In genomic region chr11:61751384-61751783, GRCh38 we compare ENCODE assay signal across 30 cellular contexts. TPM values are rescaled to one million over a fixed set of nuclear protein-coding genes. Genes with fewer than 3 reads are reported as not detected.
DNase-seq lines count a peak whose midpoint lies in the region; ATAC-seq and TF ChIP-seq lines count a peak whose summit lies in the region.
"Had no signal": no experiment of that assay in that cellular context is flagged by ENCODE, and none has a peak within 500 bp of the region (broad histone marks: within the 10 kb centered on the region; RNA-seq: fewer than 3 reads in every experiment).

No MANE protein-coding gene starts in this region.

- peaks cover 0 to 6% of the 10 kb centered on the region in 2 donors for H3K27me3 ChIP-seq in naive thymus-derived CD4-positive, alpha-beta T cell (ENCODE audit: control insufficient read depth in 2 of 2, insufficient read depth in 2 of 2, low read length in 2 of 2)
- H3K27me3 ChIP-seq: upper lobe of right lung had no signal

- no peak overlapping the region for H3K27ac Mint-ChIP-seq in activated naive CD4-positive, alpha-beta T cell treated with anti-CD3 and anti-CD28 coated beads, Interleukin-2, amount 50 U/mL, for 24 hours
- H3K27ac Mint-ChIP-seq in brain (peak overlapping the region in 1 of 5 experiments; percentile 16), type B pancreatic cell (no peak overlapping the region)
- no peak overlapping the region for H3K27ac Mint-ChIP-seq in naive thymus-derived CD4-positive, alpha-beta T cell
- H3K27ac Mint-ChIP-seq: activated CD4-positive, alpha-beta T cell treated with anti-CD3 and anti-CD28 coated beads for 36 hours; activated naive CD4-positive, alpha-beta T cell treated with anti-CD3 and anti-CD28 coated beads, Interleukin-2, amount 10 ng/mL, durations not matched to agents 7 days and 5 days; H9 had no signal

- peak overlapping the region; percentile 34 for H3K4me3 Mint-ChIP-seq in activated naive CD4-positive, alpha-beta T cell treated with anti-CD3 and anti-CD28 coated beads, Interleukin-2, amount 50 U/mL, for 24 hours
- H3K4me3 Mint-ChIP-seq in brain (peak overlapping the region in 4 of 5 experiments; percentile 43 to 81 (median 75)), type B pancreatic cell (peak overlapping the region; percentile 76)
- peak overlapping the region in 9 of 10 donors; percentile 7 to 80 (median 68) for H3K4me3 Mint-ChIP-seq in naive thymus-derived CD4-positive, alpha-beta T cell

- H3K27me3 Mint-ChIP-seq in activated naive CD4-positive, alpha-beta T cell treated with anti-CD3 and anti-CD28 coated beads, Interleukin-2, amount 50 U/mL, for 24 hours = peaks cover 13% of the 10 kb centered on the region
- H3K27me3 Mint-ChIP-seq in brain = peaks cover 30% of the 10 kb centered on the region
- H3K27me3 Mint-ChIP-seq in naive thymus-derived CD4-positive, alpha-beta T cell = peaks cover 18 to 35% (median 27%) of the 10 kb centered on the region in 5 donors
- peaks cover 18% of the 10 kb centered on the region for H3K27me3 Mint-ChIP-seq in type B pancreatic cell

- H3K36me3 ChIP-seq in naive thymus-derived CD4-positive, alpha-beta T cell (ENCODE audit: control insufficient read depth in 2 of 3, insufficient read depth in 3 of 3, low read length in 3 of 3) = no peaks in the 10 kb centered on the region
- H3K36me3 ChIP-seq: sigmoid colon, stomach, upper lobe of right lung had no signal

- DNase-seq in activated naive CD4-positive, alpha-beta T cell treated with anti-CD3 and anti-CD28 coated beads, Interleukin-2, amount 50 U/mL, for 16 hours = no peak
- DNase-seq in naive thymus-derived CD4-positive, alpha-beta T cell = no peak
- DNase-seq in type B pancreatic cell (ENCODE audit: extremely low spot score, unreplicated experiment) (no peak), NCI-H82 treated with DMSO at 0.1 percent for 48 hours (lab: John Stamatoyannopoulos, UW; ENCODE audit: unreplicated experiment) (no peak), EL (no peak)
- DNase-seq: activated CD4-positive, alpha-beta T cell treated with anti-CD3 and anti-CD28 coated beads for 36 hours; activated naive CD4-positive, alpha-beta T cell treated with anti-CD3 and anti-CD28 coated beads, Interleukin-2, amount 10 ng/mL, durations not matched to agents 7 days and 5 days; activated T-cell treated with anti-CD3 and anti-CD28 coated beads, Interleukin-2, amount 50 U/mL, for 48 hours; AML-193; cerebellar nuclear complex; COR-L47; foreskin melanocyte; H9; mesenchymal stem cell; NCI-H1105; NCI-H1930; NCI-H2227 treated with DMSO at 0.1 percent for 48 hours; NCI-H69; posterior cingulate gyrus; sigmoid colon; stimulated activated CD4-positive, alpha-beta T cell treated with anti-CD3 and anti-CD28 coated beads, Interleukin-15, amount 100 ng/mL, for 24 hours; stomach; T-helper 1 cell; upper lobe of right lung had no signal

- intact Hi-C loops in naive thymus-derived CD4-positive, alpha-beta T cell (cut with micrococcal nuclease) = no loop called here

- POLR2A ChIA-PET in naive thymus-derived CD4-positive, alpha-beta T cell (lab: Charles Lee) = interaction anchor here (0.5 kb wide), 1 partner anchor 121 kb away, joined by 3 read pairs; no protein-coding TSS in a partner anchor

- H3K4me1 Mint-ChIP-seq in activated naive CD4-positive, alpha-beta T cell treated with anti-CD3 and anti-CD28 coated beads, Interleukin-2, amount 50 U/mL, for 24 hours = peaks cover 23% of the 10 kb centered on the region
- peaks cover 32% of the 10 kb centered on the region for H3K4me1 Mint-ChIP-seq in brain
- H3K4me1 Mint-ChIP-seq in naive thymus-derived CD4-positive, alpha-beta T cell = peaks cover 6 to 18% (median 10%) of the 10 kb centered on the region in 7 donors
- peaks cover 16% of the 10 kb centered on the region for H3K4me1 Mint-ChIP-seq in type B pancreatic cell (ENCODE audit: unreplicated experiment)

- CTCF ChIA-PET in naive thymus-derived CD4-positive, alpha-beta T cell (lab: Charles Lee) = interaction anchor here (0.7 kb wide), 1 partner anchor 27 kb away, joined by 3 read pairs; no protein-coding TSS in a partner anchor

- TF ChIP-seq CTCF in brain (conservative IDR thresholded peaks at IDR 0.05) (no peak), type B pancreatic cell (conservative IDR thresholded peaks at IDR 0.05) (no peak)

- H3K27ac ChIP-seq in naive thymus-derived CD4-positive, alpha-beta T cell (ENCODE audit: low read depth, low read length) = no peak overlapping the region
- H3K27ac ChIP-seq: sigmoid colon, SJSA1, upper lobe of right lung had no signal

- H3K9me3 Mint-ChIP-seq in activated naive CD4-positive, alpha-beta T cell treated with anti-CD3 and anti-CD28 coated beads, Interleukin-2, amount 50 U/mL, for 24 hours = no peaks in the 10 kb centered on the region
- peaks cover 0 to 9% (median 0%) of the 10 kb centered on the region in 5 experiments for H3K9me3 Mint-ChIP-seq in brain
- peaks cover 0 to 1% (median 0%) of the 10 kb centered on the region in 11 donors for H3K9me3 Mint-ChIP-seq in naive thymus-derived CD4-positive, alpha-beta T cell
- H3K9me3 Mint-ChIP-seq in type B pancreatic cell = no peaks in the 10 kb centered on the region
- H3K9me3 Mint-ChIP-seq: activated naive CD4-positive, alpha-beta T cell treated with anti-CD3 and anti-CD28 coated beads, Interleukin-2, amount 10 ng/mL, durations not matched to agents 7 days and 5 days; IgD-negative memory B cell had no signal

- no peaks in the 10 kb centered on the region for H3K4me1 ChIP-seq in naive thymus-derived CD4-positive, alpha-beta T cell (ENCODE audit: control insufficient read depth in 2 of 2, insufficient read depth in 2 of 2, low read length in 2 of 2)

- H3K36me3 Mint-ChIP-seq in activated naive CD4-positive, alpha-beta T cell treated with anti-CD3 and anti-CD28 coated beads, Interleukin-2, amount 50 U/mL, for 24 hours = no peaks in the 10 kb centered on the region
- H3K36me3 Mint-ChIP-seq in brain = no peaks in the 10 kb centered on the region
- H3K36me3 Mint-ChIP-seq in naive thymus-derived CD4-positive, alpha-beta T cell = peaks cover 0 to 3% (median 0%) of the 10 kb centered on the region in 5 donors
- no peaks in the 10 kb centered on the region for H3K36me3 Mint-ChIP-seq in type B pancreatic cell
- H3K36me3 Mint-ChIP-seq: activated naive CD4-positive, alpha-beta T cell treated with anti-CD3 and anti-CD28 coated beads, Interleukin-2, amount 10 ng/mL, durations not matched to agents 7 days and 5 days had no signal

- no peaks in the 10 kb centered on the region for H3K9me3 ChIP-seq in naive thymus-derived CD4-positive, alpha-beta T cell (ENCODE audit: control insufficient read depth in 2 of 3, low read length in 3 of 3)
- H3K9me3 ChIP-seq: sigmoid colon, stomach, upper lobe of right lung had no signal

- no peak overlapping the region for H3K4me3 ChIP-seq in naive thymus-derived CD4-positive, alpha-beta T cell (ENCODE audit: low read length)
- H3K4me3 ChIP-seq: upper lobe of right lung had no signal

- no peak for ATAC-seq in naive thymus-derived CD4-positive, alpha-beta T cell
- no peak for ATAC-seq in HG03378 (IDR thresholded peaks at IDR 0.05; ENCODE audit: unreplicated experiment)
- ATAC-seq: activated CD4-positive, alpha-beta T cell treated with anti-CD3 and anti-CD28 coated beads for 36 hours; left lobe of liver had no signal

RNA-seq across cellular contexts. Expression of gene MYRF, which starts 1.1 kb away (rescaled TPM):
- polyA plus RNA-seq in brain (ENCODE audit: insufficient read depth, low read depth, low replicate concordance) = 70.8 TPM
- 1 to 10 TPM in 1 of 5 experiments, under 1 TPM in 4; 0.19 to 1.5 (median 0.29) TPM for total RNA-seq in naive thymus-derived CD4-positive, alpha-beta T cell
- under 1 TPM in 1 of 2 donors, not detected in 1; 0.44 TPM for polyA plus RNA-seq in naive thymus-derived CD4-positive, alpha-beta T cell
- total RNA-seq in type B pancreatic cell (ENCODE audit: low replicate concordance) = 29.6 and 62.1 TPM in 2 replicates
- polyA plus RNA-seq: IgD-negative memory B cell had no signal

RNA-seq across cellular contexts. Expression of gene TMEM258, which starts 41.0 kb away (rescaled TPM):
- 370 TPM for polyA plus RNA-seq in brain (ENCODE audit: insufficient read depth, low read depth, low replicate concordance)
- 100 to 1,000 TPM in 1 of 5 experiments, 10 to 100 TPM in 4; 58.4 to 182 (median 83.3) TPM for total RNA-seq in naive thymus-derived CD4-positive, alpha-beta T cell
- 100 to 1,000 TPM; 149 to 229 TPM for polyA plus RNA-seq in naive thymus-derived CD4-positive, alpha-beta T cell
- 158 and 162 TPM in 2 replicates for total RNA-seq in type B pancreatic cell (ENCODE audit: low replicate concordance)

RNA-seq across cellular contexts. Expression of gene FEN1, which starts 41.3 kb away (rescaled TPM):
- polyA plus RNA-seq in brain (ENCODE audit: insufficient read depth, low read depth, low replicate concordance) = 74.9 TPM
- 100 to 1,000 TPM in 1 of 5 experiments, 10 to 100 TPM in 1, 1 to 10 TPM in 3; 7.6 to 101 (median 7.9) TPM for total RNA-seq in naive thymus-derived CD4-positive, alpha-beta T cell
- 10 to 100 TPM; 10.3 to 17.7 TPM for polyA plus RNA-seq in naive thymus-derived CD4-positive, alpha-beta T cell
- total RNA-seq in type B pancreatic cell (ENCODE audit: low replicate concordance) = 27.7 and 44.6 TPM in 2 replicates

Comparison
In these comparisons a context has a peak if more than half of its experiments do, and no peak if none do; other contexts are left out.
1. RNA of gene MYRF, which starts 1.1 kb away (total RNA-seq): 29.6 to 62.1 TPM in type B pancreatic cell; 0.19 to 1.5 TPM in naive thymus-derived CD4-positive, alpha-beta T cell; every median in the first group is over 10 times any median in the second.
2. Peak in every context shown above with its lines, with median percentiles within 50 percentile points of each other: H3K4me3 Mint-ChIP-seq.